In genomic region chr4:167221074-167221473, GRCh38 we compare ENCODE assay signal across 30 cellular contexts.
"Had no signal": no experiment of that assay in that cellular context is flagged by ENCODE, and none has a peak within 500 bp of the region (broad histone marks: within the 10 kb centered on the region; RNA-seq: fewer than 3 reads in every experiment).

No MANE protein-coding gene starts in this region.

- FAIRE-seq: K562, RCC 7860, TTC549 had no signal

- ATAC-seq: activated CD4-positive, alpha-beta T cell treated with anti-CD3 and anti-CD28 coated beads for 36 hours; activated CD4-positive, CD25-positive, alpha-beta regulatory T cell treated with anti-CD3 and anti-CD28 coated beads, Interleukin-2, amount 50 U/mL, for 24 hours; activated CD8-positive, alpha-beta T cell treated with anti-CD3 and anti-CD28 coated beads, Interleukin-2, amount 10 ng/mL, durations not matched to agents 7 days and 5 days; K562; WTC11 had no signal

- DNase-seq: activated CD4-positive, alpha-beta T cell treated with anti-CD3 and anti-CD28 coated beads for 36 hours; activated CD4-positive, alpha-beta T cell treated with anti-CD3 and anti-CD28 coated beads, Interleukin-2, amount 10 ng/mL, durations not matched to agents 7 days and 5 days; activated CD4-positive, alpha-beta T cell treated with anti-CD3 and anti-CD28 coated beads, Interleukin-2, amount 50 U/mL, for 48 hours; activated CD8-positive, alpha-beta T cell treated with anti-CD3 and anti-CD28 coated beads, Interleukin-2, amount 10 ng/mL, durations not matched to agents 7 days and 5 days; activated gamma-delta T cell; activated naive CD4-positive, alpha-beta T cell treated with Interleukin-2 at 50 U/mL for 16 hours; activated naive CD8-positive, alpha-beta T cell treated with anti-CD3 and anti-CD28 coated beads, Interleukin-2, amount 10 ng/mL, durations not matched to agents 7 days and 5 days; activated T-cell treated with anti-CD3 and anti-CD28 coated beads, Interleukin-2, amount 50 U/mL, for 24 hours; amygdala; colonic mucosa; MG63; NCI-H1048; NCI-H1105 treated with DMSO at 0.1 percent for 48 hours; NCI-H1436; NCI-H1694; NCI-H2029; NCI-H2107; NCI-H226; NCI-H446 treated with DMSO at 0.1 percent for 48 hours; NCI-H524; PC-9; Right ventricle myocardium superior; SW 1271; T-helper 1 cell; T1000 had no signal
